ENCODE assay signal across 3 cellular contexts in genomic region chr19:58376724-58377123, GRCh38. TPM values are rescaled to one million over a fixed set of nuclear protein-coding genes. Genes with fewer than 3 reads are reported as not detected.
"Had no signal": no experiment of that assay in that cellular context is flagged by ENCODE, and none has a peak within 500 bp of the region (broad histone marks: within the 10 kb centered on the region; RNA-seq: fewer than 3 reads in every experiment).

No MANE protein-coding gene starts in this region.

RNA-seq across cellular contexts. Expression of gene RNF225, which starts 18.7 kb away (rescaled TPM):
- total RNA-seq: IMR-90, M059J, SK-MEL-5 had no signal
